Comparison of ENCODE assay signal across 29 cellular contexts in the genomic region with DNA sequence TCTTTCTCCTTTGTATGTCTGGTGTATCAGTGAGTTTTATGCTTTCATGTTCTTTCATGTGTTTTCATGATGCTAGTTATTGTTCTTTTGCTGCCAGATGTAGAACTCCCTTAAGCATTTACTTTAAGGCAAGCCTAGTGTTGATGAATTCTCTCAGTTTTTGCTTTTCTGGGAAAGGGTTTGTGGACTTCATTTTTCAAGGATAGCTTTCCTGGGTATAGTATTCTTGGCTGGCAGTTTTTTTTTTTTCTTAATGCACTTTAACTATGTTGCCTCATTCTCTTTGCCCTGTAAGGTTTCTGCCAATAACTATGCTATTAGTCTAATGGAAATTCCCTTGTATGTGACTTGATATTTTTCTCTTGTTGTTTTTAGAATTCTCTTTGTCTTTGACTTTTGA.
"Had no signal": no experiment of that assay in that cellular context is flagged by ENCODE, and none has a peak within 500 bp of the region (broad histone marks: within the 10 kb centered on the region; RNA-seq: fewer than 3 reads in every experiment).

No MANE protein-coding gene starts in this region.

- H3K4me1 ChIP-seq: ascending aorta, breast epithelium had no signal

- DNase-seq: activated effector memory CD4-positive, alpha-beta T cell treated with anti-CD3 and anti-CD28 coated beads, Interleukin-2, amount 50 U/mL, for 16 hours; activated effector memory CD4-positive, alpha-beta T cell treated with Interleukin-2 at 50 U/mL for 16 hours; activated gamma-delta T cell; activated gamma-delta T cell treated with Interleukin-2 at 50 U/mL for 16 hours; activated naive CD4-positive, alpha-beta T cell; activated naive CD4-positive, alpha-beta T cell treated with anti-CD3 and anti-CD28 coated beads for 36 hours; activated naive CD4-positive, alpha-beta T cell treated with anti-CD3 and anti-CD28 coated beads, Interleukin-2, amount 10 ng/mL, durations not matched to agents 7 days and 5 days; activated naive CD4-positive, alpha-beta T cell treated with anti-CD3 and anti-CD28 coated beads, Interleukin-2, amount 50 U/mL, for 16 hours; activated naive CD4-positive, alpha-beta T cell treated with Interleukin-2 at 50 U/mL for 16 hours; activated naive CD8-positive, alpha-beta T cell treated with anti-CD3 and anti-CD28 coated beads for 36 hours; activated naive CD8-positive, alpha-beta T cell treated with anti-CD3 and anti-CD28 coated beads, Interleukin-2, amount 10 ng/mL, durations not matched to agents 7 days and 5 days; activated naive CD8-positive, alpha-beta T cell treated with anti-CD3 and anti-CD28 coated beads, Interleukin-2, amount 50 U/mL, for 24 hours; activated T-cell treated with anti-CD3 and anti-CD28 coated beads, Interleukin-2, amount 50 U/mL, for 24 hours; activated T-cell treated with anti-CD3 and anti-CD28 coated beads, Interleukin-2, amount 50 U/mL, for 4 hours; activated T-cell treated with anti-CD3 and anti-CD28 coated beads, Interleukin-2, amount 50 U/mL, for 48 hours; activated T-cell treated with anti-CD3 and anti-CD28 coated beads, Interleukin-2, amount 50 U/mL, for 72 hours; adrenal gland; amniotic stem cell; amygdala; anterior cingulate cortex; aorta; body of pancreas; brain microvascular endothelial cell; caudate nucleus; central memory CD4-positive, alpha-beta T cell; cerebellar nuclear complex had no signal

- H3K4me3 ChIP-seq: adrenal gland, ascending aorta, body of pancreas, breast epithelium, cardiac muscle cell had no signal

- H3K27ac ChIP-seq: adrenal gland, ascending aorta, body of pancreas, brain microvascular endothelial cell, breast epithelium, cardiac muscle cell had no signal

- H3K36me3 ChIP-seq: adrenal gland, ascending aorta, brain microvascular endothelial cell, breast epithelium, cardiac muscle cell had no signal
